In the genomic region with DNA sequence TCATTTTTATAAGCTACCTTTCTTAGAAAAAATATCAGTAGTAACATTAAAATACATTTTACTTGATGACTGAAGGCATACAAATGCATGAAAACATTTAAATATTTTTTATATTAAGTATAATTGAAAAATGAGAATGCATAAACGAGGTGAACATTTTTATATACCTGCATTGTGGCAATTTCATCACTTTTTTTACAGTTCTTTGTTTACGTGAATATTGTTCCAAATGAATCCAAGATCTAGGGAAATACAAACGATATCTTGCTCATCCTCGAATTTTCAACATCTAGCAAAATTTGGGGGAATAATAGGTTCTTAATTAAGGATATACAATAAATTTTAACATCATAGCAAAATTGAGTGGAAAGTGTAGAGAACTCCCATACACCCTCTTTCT, we compare ENCODE assay signal across 35 cellular contexts. TPM values are rescaled to one million over a fixed set of nuclear protein-coding genes. Genes with fewer than 3 reads are reported as not detected.
"Had no signal": no experiment of that assay in that cellular context is flagged by ENCODE, and none has a peak within 500 bp of the region (broad histone marks: within the 10 kb centered on the region; RNA-seq: fewer than 3 reads in every experiment).

No MANE protein-coding gene starts in this region.

- H3K9me3 ChIP-seq: MG63 had no signal

- H3K27me3 ChIP-seq: MG63 had no signal

- H3K36me3 ChIP-seq: MG63 had no signal

- H3K4me3 ChIP-seq: MG63 had no signal

- DNase-seq: Karpas-422, Kasumi-1, MG63, MM.1S, MV-4-11, NCI-H1048, NCI-H1092, NCI-H1092 treated with DMSO at 0.1 percent for 48 hours, NCI-H1105, NCI-H1105 treated with DMSO at 0.1 percent for 48 hours, NCI-H1417, NCI-H1417 treated with DMSO at 0.1 percent for 48 hours, NCI-H1436, NCI-H1436 treated with DMSO at 0.1 percent for 48 hours, NCI-H146, NCI-H1694, NCI-H1694 treated with DMSO at 0.1 percent for 48 hours, NCI-H187, NCI-H187 treated with DMSO at 0.1 percent for 48 hours, NCI-H1930, NCI-H2029, NCI-H2081, NCI-H2081 treated with DMSO at 0.1 percent for 48 hours, NCI-H2107, NCI-H2171, NCI-H2171 treated with DMSO at 0.1 percent for 48 hours, NCI-H2227 treated with DMSO at 0.1 percent for 48 hours, NCI-H226, NCI-H345, NCI-H446, NCI-H446 treated with DMSO at 0.1 percent for 48 hours, NCI-H510A, NCI-H510A treated with DMSO at 0.1 percent for 48 hours, NCI-H524 had no signal

RNA-seq across cellular contexts. Expression of a gene that starts 45.5 kb away (rescaled TPM):
- total RNA-seq: MCF 10A had no signal
